17 cellular contexts compared by ENCODE assay signal in the genomic region with DNA sequence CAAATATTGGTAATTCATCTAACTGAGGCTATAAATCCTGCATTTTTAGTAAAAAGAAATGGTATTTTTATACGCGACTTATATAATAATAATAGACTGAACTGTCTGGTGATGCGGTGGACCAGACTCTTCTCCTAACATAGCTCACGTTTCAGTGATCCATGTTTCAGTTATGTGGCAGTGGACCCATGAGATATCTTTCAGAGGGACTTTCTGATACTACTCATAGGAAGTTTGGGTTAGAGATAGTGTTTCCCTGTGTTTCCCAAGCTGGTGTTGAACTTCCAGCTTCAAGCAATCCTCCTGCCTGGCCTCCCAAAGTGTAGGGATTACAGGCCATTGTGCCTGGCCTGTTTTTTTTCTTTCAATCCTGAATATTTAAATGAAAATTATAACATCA. TPM values are rescaled to one million over a fixed set of nuclear protein-coding genes. Genes with fewer than 3 reads are reported as not detected.
DNase-seq lines count a peak whose midpoint lies in the region; ATAC-seq, FAIRE-seq and TF ChIP-seq lines count a peak whose summit lies in the region.
"Had no signal": no experiment of that assay in that cellular context is flagged by ENCODE, and none has a peak within 500 bp of the region (broad histone marks: within the 10 kb centered on the region; RNA-seq: fewer than 3 reads in every experiment).

No MANE protein-coding gene starts in this region.

- H4K20me1 ChIP-seq in PC-9 (ENCODE audit: insufficient read depth) (no peaks in the 10 kb centered on the region), osteoblast (ENCODE audit: insufficient read depth, low read length) (no peaks in the 10 kb centered on the region)
- H4K20me1 ChIP-seq: BLaER1 treated with 17β-estradiol and CSF1 and Interleukin-3, amounts not matched to agents 10 nM and 100 nM had no signal

- POLR2A ChIA-PET in PC-9 (lab: Charles Lee; ENCODE audit: unreplicated experiment) = no interaction called here
- POLR2A ChIA-PET in naive thymus-derived CD8-positive, alpha-beta T cell (lab: Charles Lee) = no interaction called here

- H3K36me3 ChIP-seq in PC-9 (ENCODE audit: low read depth) (no peaks in the 10 kb centered on the region), bronchial epithelial cell (ENCODE audit: control insufficient read depth, insufficient read depth, low read length) (peaks cover 4% of the 10 kb centered on the region), osteoblast (ENCODE audit: insufficient read depth, low read length) (no peaks in the 10 kb centered on the region)
- H3K36me3 ChIP-seq: BLaER1 treated with 17β-estradiol and CSF1 and Interleukin-3, amounts not matched to agents 10 nM and 100 nM had no signal

- no peak overlapping the region for H3K4me3 Mint-ChIP-seq in Calu3 (ENCODE audit: low read depth, unreplicated experiment)
- no peak overlapping the region for H3K4me3 Mint-ChIP-seq in naive thymus-derived CD8-positive, alpha-beta T cell
- H3K4me3 Mint-ChIP-seq: CD4-positive, CD25-positive, alpha-beta regulatory T cell had no signal

- peaks cover 69% of the 10 kb centered on the region for H3K4me1 Mint-ChIP-seq in Calu3 (ENCODE audit: low read depth, unreplicated experiment)
- H3K4me1 Mint-ChIP-seq in naive thymus-derived CD8-positive, alpha-beta T cell = no peaks in the 10 kb centered on the region
- H3K4me1 Mint-ChIP-seq: CD4-positive, CD25-positive, alpha-beta regulatory T cell had no signal

- DNase-seq in Calu3 = no peak
- DNase-seq in PC-9 = no peak
- peak; percentile 57 for DNase-seq in bronchial epithelial cell (ENCODE audit: low read depth)
- no peak for DNase-seq in osteoblast (ENCODE audit: insufficient read length, low spot score, missing footprints)
- no peak for DNase-seq in naive thymus-derived CD8-positive, alpha-beta T cell
- no peak for DNase-seq in DMS153 treated with DMSO at 0.1 percent for 48 hours (lab: John Stamatoyannopoulos, UW; ENCODE audit: unreplicated experiment)
- DNase-seq: AML-193; CD4-positive, CD25-positive, alpha-beta regulatory T cell; DMS79 treated with DMSO at 0.1 percent for 48 hours; EL; KBM-7 had no signal

- CTCF ChIA-PET in Calu3 (lab: Charles Lee) (interaction anchor here (1.0 to 1.6 kb wide), 3 partner anchors 11 to 21 kb away, joined by 3 to 4 read pairs (median 3); no protein-coding TSS in a partner anchor), PC-9 (lab: Charles Lee) (no interaction called here)

- no TSS peak for BruUV-seq in Calu3 (replicated peaks; lab: Mats Ljungman, UMichigan)
- BruUV-seq in PC-9 (replicated peaks; lab: Mats Ljungman, UMichigan) = no TSS peak

- H3K4me3 ChIP-seq in PC-9 (no peak overlapping the region), bronchial epithelial cell (ENCODE audit: low read depth, low read length) (no peak overlapping the region), osteoblast (ENCODE audit: insufficient read depth, low read length) (no peak overlapping the region)
- H3K4me3 ChIP-seq: BLaER1 treated with 17β-estradiol and CSF1 and Interleukin-3, amounts not matched to agents 10 nM and 100 nM had no signal

- H3K27me3 Mint-ChIP-seq in Calu3 (ENCODE audit: unreplicated experiment) = no peaks in the 10 kb centered on the region
- H3K27me3 Mint-ChIP-seq in naive thymus-derived CD8-positive, alpha-beta T cell = no peaks in the 10 kb centered on the region
- H3K27me3 Mint-ChIP-seq: CD4-positive, CD25-positive, alpha-beta regulatory T cell had no signal

- H3K79me2 ChIP-seq in PC-9 (ENCODE audit: low read depth) = peaks cover 23% of the 10 kb centered on the region
- no peaks in the 10 kb centered on the region for H3K79me2 ChIP-seq in osteoblast (ENCODE audit: insufficient read depth, low read length)

- TF ChIP-seq CTCF in Calu3 (IDR thresholded peaks at IDR 0.05; ENCODE audit: unreplicated experiment) (no peak), PC-9 (conservative IDR thresholded peaks at IDR 0.05) (no peak), bronchial epithelial cell (IDR thresholded peaks at IDR 0.05; ENCODE audit: insufficient read depth, low read length, severe bottlenecking) (no peak), osteoblast (IDR thresholded peaks at IDR 0.05; ENCODE audit: extremely low read depth, low read depth, low read length) (no peak)

- FAIRE-seq in bronchial epithelial cell (lab: Jason Lieb, UNC) = no peak
- FAIRE-seq: G401.6, GM12892 had no signal

- peaks cover 42% of the 10 kb centered on the region for H3K36me3 Mint-ChIP-seq in Calu3 (ENCODE audit: insufficient read depth, unreplicated experiment)
- H3K36me3 Mint-ChIP-seq in naive thymus-derived CD8-positive, alpha-beta T cell = peaks cover 0 to 6% (median 0%) of the 10 kb centered on the region in 3 donors
- H3K36me3 Mint-ChIP-seq: CD4-positive, CD25-positive, alpha-beta regulatory T cell had no signal

- no peak overlapping the region for H2AFZ ChIP-seq in PC-9
- H2AFZ ChIP-seq in osteoblast (ENCODE audit: low read length) = no peak overlapping the region

- H3K9me3 ChIP-seq in PC-9 (ENCODE audit: insufficient read depth, low read depth) = no peaks in the 10 kb centered on the region
- H3K9me3 ChIP-seq in osteoblast (ENCODE audit: low read depth, low read length) = no peaks in the 10 kb centered on the region
- H3K9me3 ChIP-seq: BLaER1 treated with 17β-estradiol and CSF1 and Interleukin-3, amounts not matched to agents 10 nM and 100 nM had no signal

- intact Hi-C loops in Calu3 (cut with micrococcal nuclease; ENCODE audit: unreplicated experiment) (loop anchor here (10.0 kb wide), 1 partner anchor 84 kb away; no protein-coding TSS in a partner anchor), PC-9 (cut with micrococcal nuclease; ENCODE audit: unreplicated experiment) (loop anchor here (10.0 kb wide), 1 partner anchor 184 kb away; no protein-coding TSS in a partner anchor)

- H3K9me2 ChIP-seq in PC-9 (ENCODE audit: insufficient read depth) = no peaks in the 10 kb centered on the region

- no peak for ATAC-seq in GM18519 (IDR thresholded peaks at IDR 0.05; ENCODE audit: low FRiP score, unreplicated experiment)
- no peak for ATAC-seq in naive thymus-derived CD8-positive, alpha-beta T cell
- ATAC-seq: HCT116 had no signal

- peaks cover 45% of the 10 kb centered on the region for H3K4me1 ChIP-seq in PC-9 (replicated peaks; ENCODE audit: insufficient read depth)
- peaks cover 31% of the 10 kb centered on the region for H3K4me1 ChIP-seq in osteoblast (ENCODE audit: insufficient read depth, low read length)
- H3K4me1 ChIP-seq: BLaER1 treated with 17β-estradiol and CSF1 and Interleukin-3, amounts not matched to agents 10 nM and 100 nM had no signal

- no peak overlapping the region for H3K4me2 ChIP-seq in PC-9
- H3K4me2 ChIP-seq in osteoblast (ENCODE audit: insufficient read depth, low read length) = no peak overlapping the region
- H3K4me2 ChIP-seq: BLaER1 treated with 17β-estradiol and CSF1 and Interleukin-3, amounts not matched to agents 10 nM and 100 nM had no signal

- H3K27ac ChIP-seq in PC-9 (peak overlapping the region; percentile 83; the same call in 1 of the 2 replicates), osteoblast (ENCODE audit: low read depth, low read length) (peak overlapping the region; percentile 64)
- H3K27ac ChIP-seq: BLaER1 treated with 17β-estradiol and CSF1 and Interleukin-3, amounts not matched to agents 10 nM and 100 nM; HL-60 had no signal

- peak overlapping the region; percentile 91 for H3K27ac Mint-ChIP-seq in Calu3 (ENCODE audit: unreplicated experiment)
- H3K27ac Mint-ChIP-seq in naive thymus-derived CD8-positive, alpha-beta T cell = no peak overlapping the region
- H3K27ac Mint-ChIP-seq: CD4-positive, CD25-positive, alpha-beta regulatory T cell had no signal

- H3K27me3 ChIP-seq in PC-9 (ENCODE audit: insufficient read depth, low read depth) = no peaks in the 10 kb centered on the region
- no peaks in the 10 kb centered on the region for H3K27me3 ChIP-seq in bronchial epithelial cell (ENCODE audit: control insufficient read depth, insufficient read depth, low read length)
- no peaks in the 10 kb centered on the region for H3K27me3 ChIP-seq in osteoblast (ENCODE audit: insufficient read depth, low read length)
- H3K27me3 ChIP-seq: BLaER1 treated with 17β-estradiol and CSF1 and Interleukin-3, amounts not matched to agents 10 nM and 100 nM had no signal

- peaks cover 24% of the 10 kb centered on the region for H3F3A ChIP-seq in PC-9 (ENCODE audit: insufficient read depth, low read depth)

- no peaks in the 10 kb centered on the region for H3K9me3 Mint-ChIP-seq in Calu3 (ENCODE audit: low read depth, unreplicated experiment)
- peaks cover 0 to 3% (median 0%) of the 10 kb centered on the region in 9 donors for H3K9me3 Mint-ChIP-seq in naive thymus-derived CD8-positive, alpha-beta T cell

RNA-seq across cellular contexts. Expression of a gene that starts 59.2 kb away (rescaled TPM):
- 54.1 and 63.2 TPM in 2 replicates for total RNA-seq in Calu3 (2022)
- 20.5 and 20.7 TPM in 2 replicates for total RNA-seq in PC-9 (2021)
- total RNA-seq in bronchial epithelial cell = 16.6 and 21.1 TPM in 2 replicates
- total RNA-seq in osteoblast = 14.4 and 14.8 TPM in 2 replicates
- total RNA-seq in naive thymus-derived CD8-positive, alpha-beta T cell = 1 to 10 TPM; 3.5 to 3.6 TPM
- polyA plus RNA-seq in naive thymus-derived CD8-positive, alpha-beta T cell = under 1 TPM; 0.08 to 0.81 (median 0.50) TPM
